Comparison of ENCODE assay signal across 10 cellular contexts in the genomic region with DNA sequence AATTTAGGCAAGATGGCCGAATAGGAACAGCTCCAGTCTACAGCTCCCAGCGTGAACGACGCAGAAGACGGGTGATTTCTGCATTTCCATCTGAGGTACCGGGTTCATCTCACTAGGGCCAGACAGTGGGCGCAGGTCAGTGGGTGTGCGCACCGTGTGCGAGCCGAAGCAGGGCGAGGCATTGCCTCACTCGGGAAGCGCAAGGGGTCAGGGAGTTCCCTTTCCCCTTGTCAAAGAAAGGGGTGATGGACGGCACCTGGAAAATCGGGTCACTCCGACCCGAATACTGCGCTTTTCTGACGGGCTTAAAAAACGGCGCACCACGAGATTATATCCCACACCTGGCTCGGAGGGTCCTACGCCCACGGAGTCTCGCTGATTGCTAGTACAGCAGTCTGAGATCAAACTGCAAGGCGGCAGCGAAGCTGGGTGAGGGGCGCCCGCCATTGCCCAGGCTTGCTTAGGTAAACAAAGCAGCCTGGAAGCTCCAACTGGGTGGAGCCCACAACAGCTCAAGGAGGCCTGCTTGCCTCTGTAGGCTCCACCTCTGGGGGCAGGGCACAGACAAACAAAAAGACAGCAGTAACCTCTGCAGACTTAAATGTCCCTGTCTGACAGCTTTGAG. TPM values are rescaled to one million over a fixed set of nuclear protein-coding genes. Genes with fewer than 3 reads are reported as not detected.
DNase-seq lines count a peak whose midpoint lies in the region; TF ChIP-seq lines count a peak whose summit lies in the region.
"Not testable (repeated sequence)": the region's sequence is repeated elsewhere in the genome, so short reads cannot be mapped to it uniquely, and the experiment has no call there.
"Had no signal": no experiment of that assay in that cellular context is flagged by ENCODE, and none has a peak within 500 bp of the region (broad histone marks: within the 10 kb centered on the region; RNA-seq: fewer than 3 reads in every experiment).

No MANE protein-coding gene starts in this region.

- not testable (repeated sequence) for H2BK20ac ChIP-seq in H9 (ENCODE audit: low read depth, low read length, poor library complexity, severe bottlenecking)

- not testable (repeated sequence) for H2BK12ac ChIP-seq in H9 (ENCODE audit: insufficient read length, low read depth, low read length)

- not testable (repeated sequence) for H2AFZ ChIP-seq in H9 (ENCODE audit: low read length)

- not testable (repeated sequence) for H2AK5ac ChIP-seq in H9 (ENCODE audit: insufficient read length, low read length)

- H3K4me2 ChIP-seq in H9 (ENCODE audit: insufficient read depth, insufficient read length, low read length) = not testable (repeated sequence)

- peak overlapping the region; percentile 8 for H3K4me3 ChIP-seq in iPS-11a (ENCODE audit: low read depth, low read length)

- not testable (repeated sequence) for H3K4ac ChIP-seq in H9 (ENCODE audit: low read depth, low read length)

- H4K20me1 ChIP-seq in H9 (ENCODE audit: control insufficient read depth, insufficient read depth, insufficient read length) = not testable (repeated sequence)

- H3K4me3 Mint-ChIP-seq in H9 (peak overlapping the region in 1 of 2 experiments; percentile 66; a peak in 2 of 5 replicates), neural crest cell (peak overlapping the region; percentile 57)

- not testable (repeated sequence) for H2BK15ac ChIP-seq in H9 (ENCODE audit: low read depth, low read length)

- H3K23ac ChIP-seq in H9 (ENCODE audit: insufficient read length, low read depth, low read length) = not testable (repeated sequence)

- H3K27me3 ChIP-seq in H9 (ENCODE audit: insufficient read depth, low read length) = not testable (repeated sequence)

- H3K18ac ChIP-seq in H9 (ENCODE audit: insufficient read length, low read depth, low read length) = not testable (repeated sequence)

- no CpG with 5 or more reads among the region's 31 CpGs for WGBS in H9 (ENCODE audit: extremely low coverage, insufficient read length, low lambda C conversion rate)

- H3T11ph ChIP-seq in H9 (ENCODE audit: low read length) = not testable (repeated sequence)

- not testable (repeated sequence) for H3K27me3 Mint-ChIP-seq in H9 (ENCODE audit: low read depth); neural crest cell (ENCODE audit: low read depth)

- H3K23me2 ChIP-seq in H9 (ENCODE audit: insufficient read length, low read depth, low read length, poor library complexity, severe bottlenecking) = not testable (repeated sequence)

- not testable (repeated sequence) for H3K9me3 Mint-ChIP-seq in H9, neural crest cell

- not testable (repeated sequence) for H3K36me3 Mint-ChIP-seq in H9 (ENCODE audit: insufficient read depth in 1 of 3, low read depth in 3 of 3); neural crest cell (ENCODE audit: low read depth)

- H3K4me1 Mint-ChIP-seq in H9, neural crest cell: not testable (repeated sequence)

- H3K4me1 ChIP-seq in H9 (ENCODE audit: insufficient read depth, low read length) = not testable (repeated sequence)

- not testable (repeated sequence) for H3K27ac ChIP-seq in H9 (ENCODE audit: insufficient read length, low read depth, low read length)

- H4K5ac ChIP-seq in H9 (ENCODE audit: insufficient read length, low read depth, low read length) = not testable (repeated sequence)

- not testable (repeated sequence) for TF ChIP-seq CTCF in H9 (conservative IDR thresholded peaks at IDR 0.05); neural crest cell (conservative IDR thresholded peaks at IDR 0.05)

- not testable (repeated sequence) for H3K79me2 ChIP-seq in H9 (ENCODE audit: insufficient read depth, low read length)

- DNase-seq in ELF-1 (ENCODE audit: low read depth, low spot score) (peak; percentile 69), H9 (peak; percentile 27), NCI-H748 (lab: John Stamatoyannopoulos, UW; ENCODE audit: unreplicated experiment) (peak; percentile 41), ecto neural progenitor cell (ENCODE audit: low spot score) (peak; percentile 53)
- not testable (repeated sequence) for DNase-seq in neural crest cell (ENCODE audit: low read depth, low spot score)

- H3K56ac ChIP-seq in H9 (ENCODE audit: insufficient read length, low read depth, low read length) = not testable (repeated sequence)

- not testable (repeated sequence) for H2BK5ac ChIP-seq in H9 (ENCODE audit: insufficient read length, low read length)

- not testable (repeated sequence) for H3K14ac ChIP-seq in H9 (ENCODE audit: insufficient read depth, low read length)

- H4K91ac ChIP-seq in H9 (ENCODE audit: insufficient read length, low read depth, low read length) = not testable (repeated sequence)

- H3K9ac ChIP-seq in H9 (ENCODE audit: extremely low read depth, insufficient read length, low read length) = peak overlapping the region; percentile 7

- H3K27ac Mint-ChIP-seq in H9 (peak overlapping the region in 1 of 3 experiments; percentile 96; a peak in 3 of 7 replicates), neural crest cell (ENCODE audit: unreplicated experiment) (peak overlapping the region; percentile 6)

- H3K9me3 ChIP-seq in H9 (ENCODE audit: control insufficient read depth, low read depth, low read length) = not testable (repeated sequence)

- not testable (repeated sequence) for H4K8ac ChIP-seq in H9 (replicated peaks; ENCODE audit: insufficient read length, low read depth, low read length)

- H3K79me1 ChIP-seq in H9 (ENCODE audit: insufficient read depth, low read depth, low read length, poor library complexity, severe bottlenecking) = not testable (repeated sequence)

- not testable (repeated sequence) for H2BK120ac ChIP-seq in H9 (ENCODE audit: low read depth, low read length, poor library complexity, severe bottlenecking)

RNA-seq across cellular contexts. Expression of gene PTPRQ, which starts 33.6 kb away (rescaled TPM):
- total RNA-seq in H9 (2021) (not detected in 2 replicates), neural crest cell (not detected in 2 replicates)
- total RNA-seq: B cell; CD8-positive, alpha-beta T cell; HT-29; K562 had no signal
